20 cellular contexts compared by ENCODE assay signal in the genomic region with DNA sequence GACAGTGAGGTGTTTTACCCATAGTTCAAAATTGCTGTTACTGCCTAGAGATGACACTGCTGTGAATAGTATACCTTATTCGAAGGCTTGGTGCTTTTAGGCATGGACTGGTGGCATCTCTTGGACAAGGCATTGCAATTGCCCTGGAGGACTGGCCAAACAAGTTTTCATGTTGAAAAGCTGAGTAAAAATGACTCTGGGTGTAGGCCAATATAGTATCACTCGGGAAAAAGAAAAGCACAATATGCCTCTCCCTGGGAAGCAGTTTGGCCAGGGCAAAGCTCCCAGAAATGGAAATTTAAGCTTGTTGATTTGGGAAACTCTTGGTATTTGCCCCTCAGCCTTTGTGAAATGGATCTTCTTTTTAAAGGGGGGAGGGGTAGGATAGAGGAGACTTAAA. TPM values are rescaled to one million over a fixed set of nuclear protein-coding genes. Genes with fewer than 3 reads are reported as not detected.
DNase-seq lines count a peak whose midpoint lies in the region; ATAC-seq and TF ChIP-seq lines count a peak whose summit lies in the region.
"Had no signal": no experiment of that assay in that cellular context is flagged by ENCODE, and none has a peak within 500 bp of the region (broad histone marks: within the 10 kb centered on the region; RNA-seq: fewer than 3 reads in every experiment).

No MANE protein-coding gene starts in this region.

- H4K20me1 ChIP-seq in MM.1S (ENCODE audit: insufficient read depth, low read length): no peaks in the 10 kb centered on the region

- H3K27ac ChIP-seq in iPS-18a (ENCODE audit: low read length) (no peak overlapping the region), prostate gland (peak overlapping the region; percentile 36 to 40), MM.1S (ENCODE audit: low read length) (no peak overlapping the region)
- H3K27ac ChIP-seq: GM23248, psoas muscle had no signal

- POLR2A ChIA-PET in MCF 10A (lab: Yijun Ruan, JAX): no interaction called here

- peaks cover 20% of the 10 kb centered on the region for H3K79me2 ChIP-seq in MM.1S (ENCODE audit: low read length)

- H3K9ac ChIP-seq in iPS-18a (ENCODE audit: low read length) (no peak overlapping the region), MM.1S (ENCODE audit: low read length) (no peak overlapping the region)
- H3K9ac ChIP-seq: GM23248 had no signal

- H3K4me2 ChIP-seq in MM.1S (ENCODE audit: low read depth, low read length): no peak overlapping the region

- TF ChIP-seq POLR2A in prostate gland (IDR thresholded peaks at IDR 0.05): no peak

- H3K27ac Mint-ChIP-seq in MCF 10A (ENCODE audit: low read depth, unreplicated experiment): no peak overlapping the region
- H3K27ac Mint-ChIP-seq in T-helper 17 cell: peak overlapping the region; percentile 76
- H3K27ac Mint-ChIP-seq: T-helper 1 cell treated with Interleukin-12 subunit alpha and Interleukin-12 subunit beta and Interleukin-4 antibody, amounts not matched to agents 30 μg/mL and 1 μg/mL, for 36 hours had no signal

- ATAC-seq in T-helper 17 cell (no peak), GM19395 (IDR thresholded peaks at IDR 0.05; ENCODE audit: unreplicated experiment) (no peak)
- ATAC-seq: effector memory CD8-positive, alpha-beta T cell; Panc1; psoas muscle had no signal

- H3K36me3 ChIP-seq in iPS-18a (ENCODE audit: control insufficient read depth, low read depth, low read length): peaks cover 11% of the 10 kb centered on the region
- no peaks in the 10 kb centered on the region for H3K36me3 ChIP-seq in prostate gland
- no peaks in the 10 kb centered on the region for H3K36me3 ChIP-seq in MM.1S (replicated peaks; ENCODE audit: insufficient read depth, low read length)

- 25% methylated on average over 2 of the region's 2 CpGs for WGBS in prostate gland

- CTCF ChIA-PET in MCF 10A (lab: Yijun Ruan, JAX): no interaction called here

- H3K27me3 ChIP-seq in iPS-18a (ENCODE audit: control insufficient read depth, insufficient read depth, low read length) (no peaks in the 10 kb centered on the region), prostate gland (replicated peaks; ENCODE audit: insufficient read depth) (no peaks in the 10 kb centered on the region), MM.1S (replicated peaks; ENCODE audit: insufficient read depth, low read length) (no peaks in the 10 kb centered on the region)

- in situ Hi-C loops in T47D (cut with HindIII; ENCODE audit: low pct_unique_long_range_greater_than_20kb, low sequenced_read_pairs): no loop called here

- H3K9me3 ChIP-seq in T-helper 17 cell (ENCODE audit: control insufficient read depth, low read length, poor library complexity, severe bottlenecking) (no peaks in the 10 kb centered on the region), iPS-18a (ENCODE audit: control insufficient read depth, low read depth, low read length) (no peaks in the 10 kb centered on the region), prostate gland (no peaks in the 10 kb centered on the region), MM.1S (replicated peaks; ENCODE audit: insufficient read depth, low read length) (no peaks in the 10 kb centered on the region)
- H3K9me3 ChIP-seq: psoas muscle had no signal

- H3K9me2 ChIP-seq in MM.1S (replicated peaks; ENCODE audit: insufficient read depth, low read length): no peaks in the 10 kb centered on the region

- H3K4me1 Mint-ChIP-seq in MCF 10A (ENCODE audit: insufficient read depth, unreplicated experiment) (peaks cover 14% of the 10 kb centered on the region), T-helper 17 cell (peaks cover 34% of the 10 kb centered on the region)

- BruUV-seq in MCF 10A (replicated peaks; lab: Mats Ljungman, UMichigan): no TSS peak

- no peaks in the 10 kb centered on the region for H3K27me3 Mint-ChIP-seq in MCF 10A (ENCODE audit: insufficient read depth, unreplicated experiment)
- no peaks in the 10 kb centered on the region for H3K27me3 Mint-ChIP-seq in T-helper 17 cell
- H3K27me3 Mint-ChIP-seq: effector memory CD8-positive, alpha-beta T cell had no signal

- H3K4me3 ChIP-seq in iPS-18a (ENCODE audit: low read length) (peak overlapping the region; percentile 7), prostate gland (no peak overlapping the region), MM.1S (ENCODE audit: low read length) (no peak overlapping the region)
- H3K4me3 ChIP-seq: GM23248, psoas muscle had no signal

- peaks cover 14% of the 10 kb centered on the region for H3K36me3 Mint-ChIP-seq in MCF 10A (ENCODE audit: insufficient read depth, unreplicated experiment)
- H3K36me3 Mint-ChIP-seq in T-helper 17 cell (ENCODE audit: low read depth): no peaks in the 10 kb centered on the region
- H3K36me3 Mint-ChIP-seq: immature natural killer cell had no signal

- no peak overlapping the region for H2AFZ ChIP-seq in MM.1S (ENCODE audit: low read length)
- H2AFZ ChIP-seq: GM23248 had no signal

- intact Hi-C loops in MCF 10A (cut with micrococcal nuclease) (no loop called here), prostate gland (cut with DNase I) (no loop called here)

- no peaks in the 10 kb centered on the region for H3K9me3 Mint-ChIP-seq in MCF 10A (ENCODE audit: unreplicated experiment)
- H3K9me3 Mint-ChIP-seq: effector memory CD8-positive, alpha-beta T cell; immature natural killer cell; T-helper 1 cell treated with Interleukin-12 subunit alpha and Interleukin-12 subunit beta and Interleukin-4 antibody, amounts not matched to agents 30 μg/mL and 1 μg/mL, for 36 hours had no signal

- peak; percentile 27 to 78 for DNase-seq in T47D (ENCODE audit: low read depth in 1 of 2, low spot score in 1 of 2)
- DNase-seq in MCF 10A (ENCODE audit: unreplicated experiment): no peak
- DNase-seq in T-helper 17 cell: no peak
- DNase-seq in prostate gland (ENCODE audit: low spot score): peak; percentile 59
- no peak for DNase-seq in activated CD4-positive, CD25-positive, alpha-beta regulatory T cell (lab: John Stamatoyannopoulos, UW)
- DNase-seq in MM.1S: no peak
- DNase-seq: activated CD4-positive, alpha-beta T cell treated with anti-CD3 and anti-CD28 coated beads, Interleukin-2, amount 50 U/mL, for 1 hour; effector memory CD8-positive, alpha-beta T cell; foreskin melanocyte; GM23248; immature natural killer cell; KBM-7; NCI-H1436; NCI-H510A; psoas muscle; stimulated activated CD4-positive, alpha-beta T cell treated with anti-CD3 and anti-CD28 coated beads, Interleukin-12 subunit alpha, Interleukin-12 subunit beta, amount 100 ng/mL, for 4 hours had no signal

- H3K4me3 Mint-ChIP-seq in MCF 10A (ENCODE audit: unreplicated experiment): no peak overlapping the region
- H3K4me3 Mint-ChIP-seq in T-helper 17 cell: no peak overlapping the region
- H3K4me3 Mint-ChIP-seq: effector memory CD8-positive, alpha-beta T cell had no signal

- no peaks in the 10 kb centered on the region for H3F3A ChIP-seq in MM.1S (ENCODE audit: insufficient read depth, low read length)

- TF ChIP-seq CTCF in MCF 10A (IDR thresholded peaks at IDR 0.05; ENCODE audit: unreplicated experiment) (no peak), prostate gland (IDR thresholded peaks at IDR 0.05) (no peak), MM.1S (IDR thresholded peaks at IDR 0.05; ENCODE audit: low read length) (no peak)

- H3K4me1 ChIP-seq in iPS-18a (ENCODE audit: control insufficient read depth, low read depth, low read length) (peaks cover 11% of the 10 kb centered on the region), prostate gland (replicated peaks) (peaks cover 11% of the 10 kb centered on the region), MM.1S (ENCODE audit: low read length) (no peaks in the 10 kb centered on the region)

RNA-seq across cellular contexts. Expression of gene ZNF609, which starts 54.8 kb away (rescaled TPM):
- 45.0 and 49.0 TPM in 2 replicates for total RNA-seq in MCF 10A (2022)
- 10 to 100 TPM; 37.6 to 43.2 TPM for total RNA-seq in T-helper 17 cell
- 10 to 100 TPM; 29.1 to 45.7 TPM for total RNA-seq in prostate gland

Comparison
In these comparisons a context has a peak if more than half of its experiments do, and no peak if none do; other contexts are left out.
1. DNase-seq: peak in T47D (2 of 2) and prostate gland (single experiment); none in MCF 10A (single experiment), T-helper 17 cell (0 of 3), activated CD4-positive, CD25-positive, alpha-beta regulatory T cell (0 of 4) and MM.1S (single experiment).
2. H3K27ac ChIP-seq: peak in prostate gland (2 of 2); none in iPS-18a (single experiment) and MM.1S (single experiment).